ENCODE assay signal across 8 cellular contexts in the genomic region with DNA sequence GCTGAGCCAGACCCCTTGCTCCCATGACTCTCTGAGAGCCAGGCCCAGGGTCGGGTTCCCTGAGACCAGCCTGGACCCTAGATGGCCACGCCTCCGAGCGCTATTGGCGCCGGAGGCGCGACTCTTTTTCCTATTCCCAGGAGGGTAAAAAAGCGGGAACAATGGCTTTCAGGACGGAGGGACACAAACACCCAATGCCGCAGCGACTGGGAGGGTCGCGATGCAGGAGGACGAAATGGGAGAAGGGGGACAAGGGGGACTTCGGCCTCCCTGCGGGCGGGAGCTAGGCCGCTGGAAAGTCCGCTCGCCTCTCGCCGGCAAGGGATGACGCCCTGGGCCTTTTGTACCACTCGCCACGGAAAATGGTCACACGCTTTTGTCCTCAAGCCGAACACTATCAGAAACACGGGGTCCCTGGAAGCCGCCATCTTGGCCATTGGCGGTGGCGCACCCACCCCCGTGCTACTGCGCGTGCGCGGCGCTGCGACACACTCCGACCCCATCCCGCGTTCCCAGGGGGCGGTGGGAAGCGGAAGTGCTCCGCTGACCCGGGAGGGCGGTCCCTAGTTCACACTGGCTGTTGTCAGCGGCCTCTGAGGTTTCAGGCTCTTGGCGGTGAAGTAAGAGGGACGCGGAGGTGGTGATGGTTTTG.
DNase-seq lines count a peak whose midpoint lies in the region; ATAC-seq and TF ChIP-seq lines count a peak whose summit lies in the region.

No MANE protein-coding gene starts in this region.

- H3K36me3 Mint-ChIP-seq in progenitor cell of endocrine pancreas (ENCODE audit: insufficient read depth), result peaks cover 4% of the 10 kb centered on the region

- H3K27ac Mint-ChIP-seq in progenitor cell of endocrine pancreas, result peak overlapping the region; percentile 99

- H3K9me3 Mint-ChIP-seq in progenitor cell of endocrine pancreas (ENCODE audit: low read depth), result peaks cover 7% of the 10 kb centered on the region

- intact Hi-C loops in adrenal gland (cut with DNase I) (no loop called here), left ventricle myocardium inferior (cut with micrococcal nuclease) (no loop called here), upper lobe of right lung (cut with DNase I) (no loop called here)

- ATAC-seq in HG02623 (IDR thresholded peaks at IDR 0.05; ENCODE audit: unreplicated experiment) (peak; percentile 94), upper lobe of right lung (peak; percentile 99)

- DNase-seq in GM12865 (ENCODE audit: low read depth) (peak; percentile 91), NCI-H1092 treated with DMSO at 0.1 percent for 48 hours (lab: John Stamatoyannopoulos, UW) (peak; percentile 84), T follicular helper cell (ENCODE audit: low read depth) (peak; percentile 74), adrenal gland (peak; percentile 79 to 91 (median 86)), left ventricle myocardium inferior (peak; percentile 86), progenitor cell of endocrine pancreas (ENCODE audit: low spot score, unreplicated experiment) (peak; percentile 78), upper lobe of right lung (peak; percentile 92)

- H3K4me3 ChIP-seq in GM12865 (ENCODE audit: low read depth, low read length) (peak overlapping the region; percentile 95), adrenal gland (peak overlapping the region; percentile 8 to 75 (median 32)), left ventricle myocardium inferior (peak overlapping the region; percentile 74), upper lobe of right lung (peak overlapping the region; percentile 59)

- no peaks in the 10 kb centered on the region for H3K27me3 ChIP-seq in adrenal gland
- no peaks in the 10 kb centered on the region for H3K27me3 ChIP-seq in left ventricle myocardium inferior (ENCODE audit: low read depth)
- H3K27me3 ChIP-seq in upper lobe of right lung, result no peaks in the 10 kb centered on the region

- peak; percentile 38 to 53 for TF ChIP-seq POLR2A in adrenal gland (IDR thresholded peaks at IDR 0.05)

- H3K27ac ChIP-seq in adrenal gland (peak overlapping the region in 3 of 5 donors; percentile 54 to 89 (median 71)), left ventricle myocardium inferior (replicated peaks) (peak overlapping the region; percentile 88), upper lobe of right lung (peak overlapping the region; percentile 82)

- H3K4me3 Mint-ChIP-seq in progenitor cell of endocrine pancreas (ENCODE audit: low read depth), result peak overlapping the region; percentile 88

- H3K4me1 Mint-ChIP-seq in progenitor cell of endocrine pancreas (ENCODE audit: low read depth), result peaks cover 9% of the 10 kb centered on the region

- TF ChIP-seq CTCF in GM12865 (IDR thresholded peaks at IDR 0.05; ENCODE audit: insufficient read depth, low read depth, low read length, missing control alignments), result no peak
- TF ChIP-seq CTCF in adrenal gland (IDR thresholded peaks at IDR 0.05), result no peak
- TF ChIP-seq CTCF in left ventricle myocardium inferior (IDR thresholded peaks at IDR 0.05; ENCODE audit: borderline replicate concordance), result no peak
- TF ChIP-seq CTCF in progenitor cell of endocrine pancreas (IDR thresholded peaks at IDR 0.05; ENCODE audit: unreplicated experiment), result no peak
- TF ChIP-seq CTCF in upper lobe of right lung (IDR thresholded peaks at IDR 0.05), result no peak

- no peaks in the 10 kb centered on the region for H3K4me1 ChIP-seq in adrenal gland (replicated peaks in 1 of 2)
- H3K4me1 ChIP-seq in left ventricle myocardium inferior, result peaks cover 19% of the 10 kb centered on the region
- H3K4me1 ChIP-seq in upper lobe of right lung, result no peaks in the 10 kb centered on the region

- no peaks in the 10 kb centered on the region for H3K27me3 Mint-ChIP-seq in progenitor cell of endocrine pancreas

- WGBS in adrenal gland, 4 donors, result 1 to 44% (median 24%) methylated on average over 32 to 51 of the region's 51 CpGs; no CpG with 5 or more reads in 1 of the 4 donors

- H3K9me3 ChIP-seq in adrenal gland (replicated peaks in 1 of 3), result no peaks in the 10 kb centered on the region
- H3K9me3 ChIP-seq in left ventricle myocardium inferior (replicated peaks), result no peaks in the 10 kb centered on the region
- no peaks in the 10 kb centered on the region for H3K9me3 ChIP-seq in upper lobe of right lung

- H3K36me3 ChIP-seq in adrenal gland (replicated peaks in 1 of 2) (peaks cover 0 to under 1% of the 10 kb centered on the region in 2 donors), left ventricle myocardium inferior (peaks cover 23% of the 10 kb centered on the region), upper lobe of right lung (peaks cover 7% of the 10 kb centered on the region)

Comparison
In these comparisons a context has a peak if more than half of its experiments do, and no peak if none do; other contexts are left out.
1. Peak in every context shown above with its lines: DNase-seq, ATAC-seq, H3K4me3 ChIP-seq and H3K27ac ChIP-seq.
2. H3K4me3 ChIP-seq: peak in every context shown above with its lines; median percentile 95 in GM12865; 74 in left ventricle myocardium inferior; 59 in upper lobe of right lung; 32 in adrenal gland.